19 cellular contexts compared by ENCODE assay signal in the genomic region with DNA sequence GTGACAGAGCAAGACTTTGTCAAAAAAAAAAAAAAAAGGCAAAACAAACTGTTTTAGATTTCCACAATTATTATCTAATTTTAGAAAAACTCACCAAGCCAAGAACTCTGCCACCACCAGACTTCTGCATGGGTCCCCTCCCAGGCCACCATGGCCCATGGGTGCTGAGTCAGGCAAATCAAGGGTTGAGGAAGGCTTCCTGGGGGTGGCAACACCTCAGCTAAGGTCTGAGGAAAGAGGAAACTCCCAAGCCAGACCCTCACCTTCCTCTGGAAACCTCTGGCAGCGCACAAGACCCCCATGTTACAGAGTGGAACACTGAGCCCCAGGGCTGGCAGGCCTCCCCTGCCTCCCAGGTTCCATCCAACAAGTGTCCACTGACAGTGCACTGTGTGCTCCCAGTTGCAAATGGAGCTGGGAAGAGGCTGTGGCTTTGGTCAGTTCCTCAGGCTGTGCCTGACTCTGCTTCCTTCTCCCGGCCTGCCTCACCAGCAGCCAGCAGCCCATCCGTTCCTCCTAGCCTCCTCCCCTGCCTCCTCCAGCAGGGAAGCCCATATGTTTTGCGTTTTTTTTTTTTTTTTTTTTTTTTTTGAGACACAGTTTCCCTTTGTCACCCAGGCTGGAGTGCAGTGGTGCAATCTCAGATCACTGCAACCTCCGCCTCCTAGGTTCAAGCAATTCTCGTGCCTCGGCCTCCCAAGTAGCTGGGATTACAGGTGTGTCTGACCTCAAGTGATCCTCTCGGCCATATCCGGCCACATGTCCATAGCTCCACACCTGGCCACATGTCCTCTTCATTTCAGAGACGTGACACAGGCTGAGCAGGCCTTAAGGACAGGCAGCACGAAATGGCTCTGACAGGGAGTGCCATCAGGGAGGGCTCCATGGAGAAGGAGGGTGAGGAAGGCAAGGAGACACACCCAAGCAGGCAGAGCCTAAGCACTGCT. TPM values are rescaled to one million over a fixed set of nuclear protein-coding genes. Genes with fewer than 3 reads are reported as not detected.
A peak's percentile ranks its signal among the peaks of the same experiment; 100 is the strongest.
DNase-seq lines count a peak whose midpoint lies in the region; ATAC-seq, FAIRE-seq and TF ChIP-seq lines count a peak whose summit lies in the region.
"Had no signal": no experiment of that assay in that cellular context is flagged by ENCODE, and none has a peak within 500 bp of the region (broad histone marks: within the 10 kb centered on the region; RNA-seq: fewer than 3 reads in every experiment).

No MANE protein-coding gene starts in this region.

- no peak for ATAC-seq in HepG2
- ATAC-seq in right lobe of liver, result no peak
- no peak for ATAC-seq in T-cell (replicated peaks in 1 of 4)
- no peak for ATAC-seq in naive B cell (ENCODE audit: low read depth in 2 of 2)
- ATAC-seq in GM21576 (IDR thresholded peaks at IDR 0.05; ENCODE audit: unreplicated experiment), result no peak
- ATAC-seq in activated CD4-positive, CD25-positive, alpha-beta regulatory T cell treated with anti-CD3 and anti-CD28 coated beads, Interleukin-2, amount 50 U/mL, for 24 hours, result no peak
- ATAC-seq: activated T-cell treated with anti-CD3 and anti-CD28 coated beads, Interleukin-2, amount 50 U/mL, for 4 hours; esophagus mucosa; left lobe of liver; mucosa of descending colon; PC-3 had no signal

- H3K27ac Mint-ChIP-seq in T-cell, result peak overlapping the region; percentile 74 to 93
- peak overlapping the region in 5 of 6 donors; percentile 27 to 92 (median 70) for H3K27ac Mint-ChIP-seq in naive B cell
- H3K27ac Mint-ChIP-seq: HFFc6 had no signal

- intact Hi-C loops in HepG2 (cut with micrococcal nuclease; ENCODE audit: unreplicated experiment), result loop anchor here (5.0 kb wide), 1 partner anchor 53 kb away; no protein-coding TSS in a partner anchor
- intact Hi-C loops in right lobe of liver (cut with DNase I), result no loop called here

- peaks cover 10 to 33% of the 10 kb centered on the region in 2 experiments; a peak in 3 of 5 replicates for H3K27me3 ChIP-seq in HepG2 (ENCODE audit: control insufficient read depth in 1 of 2, insufficient read depth in 2 of 2, low read length in 2 of 2)
- no peaks in the 10 kb centered on the region for H3K27me3 ChIP-seq in right lobe of liver
- H3K27me3 ChIP-seq: ovary had no signal

- no peak overlapping the region for H3K4me2 ChIP-seq in HepG2 (ENCODE audit: low read depth, low read length)
- H3K4me2 ChIP-seq: SK-N-SH had no signal

- no peak for FAIRE-seq in HepG2 (lab: Jason Lieb, UNC)
- FAIRE-seq: GM12892 had no signal

- TF ChIP-seq EP300 in HepG2 (IDR thresholded peaks at IDR 0.05; ENCODE audit: low read depth in 2 of 2, low read length in 2 of 2) (no peak), HepG2 (CRISPR knock-in tag; IDR thresholded peaks at IDR 0.05; ENCODE audit: borderline replicate concordance) (no peak)

- no TSS peak for BruUV-seq in HepG2 (replicated peaks; lab: Mats Ljungman, UMichigan)

- WGBS in HepG2 (ENCODE audit: low lambda C conversion rate), result 11% methylated on average over 10 of the region's 11 CpGs
- 96% methylated on average over 6 of the region's 11 CpGs for WGBS in right lobe of liver (ENCODE audit: insufficient coverage, low coverage, low lambda C conversion rate, missing lambda C conversion rate)

- TF ChIP-seq POLR2A in HepG2 (IDR thresholded peaks at IDR 0.05; ENCODE audit: insufficient read depth in 1 of 2, low read depth in 2 of 2, low read length in 2 of 2), result no peak
- no peak for TF ChIP-seq POLR2A in right lobe of liver (IDR thresholded peaks at IDR 0.05)

- TF ChIP-seq CTCF in HepG2 (CRISPR knock-in tag; IDR thresholded peaks at IDR 0.05) (no peak), right lobe of liver (IDR thresholded peaks at IDR 0.05) (no peak)

- H3K4me1 ChIP-seq in HepG2 (ENCODE audit: insufficient read depth, low read length) (peaks cover 66% of the 10 kb centered on the region), right lobe of liver (peaks cover 0 to 25% (median 5%) of the 10 kb centered on the region in 4 donors)

- in situ Hi-C loops in HepG2 (cut with HindIII; ENCODE audit: extremely low pct_ligation_motif_present, low pct_unique_long_range_greater_than_20kb), result no loop called here

- H3K36me3 ChIP-seq in HepG2 (replicated peaks in 1 of 2; ENCODE audit: control insufficient read depth in 1 of 2, insufficient read depth in 2 of 2, low read length in 2 of 2) (no peaks in the 10 kb centered on the region), right lobe of liver (no peaks in the 10 kb centered on the region)
- H3K36me3 ChIP-seq: ovary had no signal

- TF ChIP-seq RAD21 in HepG2 (CRISPR knock-in tag; IDR thresholded peaks at IDR 0.05), result no peak

- H3K9me3 Mint-ChIP-seq in T-cell (no peaks in the 10 kb centered on the region), naive B cell (no peaks in the 10 kb centered on the region)
- H3K9me3 Mint-ChIP-seq: activated T-cell treated with anti-CD3 and anti-CD28 coated beads, Interleukin-2, amount 50 U/mL, for 4 hours; HFFc6 had no signal

- H3K4me1 Mint-ChIP-seq in T-cell (peaks cover 49 to 60% (median 53%) of the 10 kb centered on the region in 3 donors), naive B cell (peaks cover 20 to 38% (median 34%) of the 10 kb centered on the region in 3 donors)

- no peak overlapping the region for H3K9ac ChIP-seq in HepG2 (ENCODE audit: insufficient read depth, low read depth, low read length)
- H3K9ac ChIP-seq: SK-N-SH had no signal

- no peaks in the 10 kb centered on the region for H3K9me3 ChIP-seq in HepG2 (ENCODE audit: low read length)
- no peaks in the 10 kb centered on the region for H3K9me3 ChIP-seq in right lobe of liver
- H3K9me3 ChIP-seq: mucosa of descending colon, ovary, SK-N-SH had no signal

- H3K27me3 Mint-ChIP-seq in T-cell, result no peaks in the 10 kb centered on the region
- H3K27me3 Mint-ChIP-seq in naive B cell, result no peaks in the 10 kb centered on the region

- no peak overlapping the region for H2AFZ ChIP-seq in HepG2 (ENCODE audit: low read length)

- H3K36me3 Mint-ChIP-seq in T-cell (no peaks in the 10 kb centered on the region), naive B cell (no peaks in the 10 kb centered on the region)

- no peak overlapping the region for H3K27ac ChIP-seq in HepG2 (ENCODE audit: extremely low read length, insufficient read depth, low read length)
- no peak overlapping the region for H3K27ac ChIP-seq in right lobe of liver

- H3K4me3 Mint-ChIP-seq in T-cell (no peak overlapping the region), naive B cell (no peak overlapping the region)
- H3K4me3 Mint-ChIP-seq: activated T-cell treated with anti-CD3 and anti-CD28 coated beads, Interleukin-2, amount 50 U/mL, for 4 hours; HFFc6 had no signal

- POLR2A ChIA-PET in HepG2 (lab: Yijun Ruan, JAX) (no interaction called here), T-cell (lab: Charles Lee) (no interaction called here)

- CTCF ChIA-PET in HepG2 (lab: Yijun Ruan, JAX; ENCODE audit: low intra/inter-chr PET ratio, low total read pairs) (no interaction called here), T-cell (lab: Charles Lee) (interaction anchor here (0.6 to 1.3 kb wide), 4 partner anchors 10 to 148 kb away, joined by 3 read pairs; no protein-coding TSS in a partner anchor)

- no peaks in the 10 kb centered on the region for H3K79me2 ChIP-seq in HepG2 (ENCODE audit: insufficient read depth, low read length)

- H3K4me3 ChIP-seq in HepG2 (replicated peaks in 1 of 3; ENCODE audit: insufficient read depth in 1 of 3, low read depth in 2 of 3, low read length in 3 of 3) (no peak overlapping the region), right lobe of liver (no peak overlapping the region)
- H3K4me3 ChIP-seq: mucosa of descending colon, ovary had no signal

- DNase-seq in HepG2 (ENCODE audit: low spot score) (no peak), right lobe of liver (no peak), T-cell (no peak), naive B cell (no peak), NCI-H446 (lab: John Stamatoyannopoulos, UW) (no peak), kidney tubule cell (ENCODE audit: low spot score) (no peak)
- DNase-seq: activated T-cell treated with anti-CD3 and anti-CD28 coated beads, Interleukin-2, amount 50 U/mL, for 4 hours; DMS153; HFFc6; PC-3; SK-N-SH had no signal

- H4K20me1 ChIP-seq in HepG2 (ENCODE audit: insufficient read depth, low read length), result no peaks in the 10 kb centered on the region

RNA-seq across cellular contexts. Expression of a gene that starts 3.5 kb away (rescaled TPM):
- total RNA-seq in HepG2 (2016; rRNA removed; fragmentation: Illumina TruSeq; extraction: Trizol), result 6.0 and 7.0 TPM in 2 replicates
- total RNA-seq in HepG2 (2016; cell fraction: cytosol; rRNA removed; fragmentation: Illumina TruSeq; extraction: Trizol; ENCODE audit: low read depth), result 10.2 and 12.4 TPM in 2 replicates
- 6.3 and 8.8 TPM in 2 replicates for total RNA-seq in HepG2 (2016; cell fraction: insoluble cytoplasmic fraction; rRNA removed; fragmentation: Illumina TruSeq; extraction: Trizol)
- total RNA-seq in HepG2 (2016; cell fraction: membrane; rRNA removed; fragmentation: Illumina TruSeq; extraction: Trizol), result 10.0 and 14.6 TPM in 2 replicates
- 4.9 and 5.2 TPM in 2 replicates for total RNA-seq in HepG2 (2016; cell fraction: nucleus; rRNA removed; fragmentation: Illumina TruSeq; extraction: Trizol)
- polyA plus RNA-seq in HepG2 (2011; rRNA removed), result 9.1 and 11.7 TPM in 2 replicates
- 6.2 and 9.7 TPM in 2 replicates for polyA plus RNA-seq in HepG2 (2011; cell fraction: cytosol; rRNA removed)
- 4.6 and 5.9 TPM in 2 replicates for polyA plus RNA-seq in HepG2 (2011; cell fraction: nucleus; rRNA removed)
- 4.2 and 5.4 TPM in 2 replicates for polyA plus RNA-seq in HepG2 (2012)
- 12.5 and 16.5 TPM in 2 replicates for polyA plus RNA-seq in HepG2 (2016; cell fraction: cytosol; fragmentation: Illumina TruSeq; extraction: Trizol; ENCODE audit: low read depth)
- polyA plus RNA-seq in HepG2 (2016; cell fraction: insoluble cytoplasmic fraction; fragmentation: Illumina TruSeq; extraction: Trizol; ENCODE audit: low read depth), result 5.3 and 7.1 TPM in 2 replicates
- polyA plus RNA-seq in HepG2 (2016; cell fraction: membrane; fragmentation: Illumina TruSeq; extraction: Trizol; ENCODE audit: low read depth), result 12.6 and 14.6 TPM in 2 replicates
- polyA plus RNA-seq in HepG2 (2016; cell fraction: nucleus; fragmentation: Illumina TruSeq; extraction: Trizol; ENCODE audit: insufficient read depth, low read depth), result 9.7 and 10.7 TPM in 2 replicates
- 7.9 TPM in 1 of 2 replicates, not detected in the other for polyA minus RNA-seq in HepG2 (2011; rRNA and poly(A)+ RNA removed; ENCODE audit: low replicate concordance)
- 1.8 and 2.8 TPM in 2 replicates for polyA minus RNA-seq in HepG2 (2011; cell fraction: cytosol; rRNA and poly(A)+ RNA removed)
- 0.90 and 0.99 TPM in 2 replicates for polyA minus RNA-seq in HepG2 (2011; cell fraction: nucleus; rRNA and poly(A)+ RNA removed)
- 10 to 100 TPM in 4 of 6 experiments, 1 to 10 TPM in 2; 6.5 to 51.5 (median 31.2) TPM for total RNA-seq in right lobe of liver
- total RNA-seq in T-cell, result 10 to 100 TPM; 39.6 to 79.2 (median 71.2) TPM
- polyA plus RNA-seq in naive B cell (ENCODE audit: low read depth in 6 of 6), result 10 to 100 TPM; 35.3 to 70.1 (median 52.5) TPM
- total RNA-seq: LHCN-M2 had no signal

RNA-seq across cellular contexts. Expression of a gene that starts 41.0 kb away (rescaled TPM):
- total RNA-seq in HepG2 (2016; rRNA removed; fragmentation: Illumina TruSeq; extraction: Trizol) (15.2 and 18.4 TPM in 2 replicates), right lobe of liver (10 to 100 TPM in 3 of 6 experiments, 1 to 10 TPM in 3; 6.3 to 31.7 (median 12.1) TPM), T-cell (10 to 100 TPM; 39.7 to 98.5 (median 72.8) TPM)
- 15.8 and 20.2 TPM in 2 replicates for total RNA-seq in HepG2 (2016; cell fraction: cytosol; rRNA removed; fragmentation: Illumina TruSeq; extraction: Trizol; ENCODE audit: low read depth)
- total RNA-seq in HepG2 (2016; cell fraction: insoluble cytoplasmic fraction; rRNA removed; fragmentation: Illumina TruSeq; extraction: Trizol), result 18.6 and 20.5 TPM in 2 replicates
- total RNA-seq in HepG2 (2016; cell fraction: membrane; rRNA removed; fragmentation: Illumina TruSeq; extraction: Trizol), result 17.3 and 29.5 TPM in 2 replicates
- 8.3 and 12.2 TPM in 2 replicates for total RNA-seq in HepG2 (2016; cell fraction: nucleus; rRNA removed; fragmentation: Illumina TruSeq; extraction: Trizol)
- polyA plus RNA-seq in HepG2 (2011; rRNA removed) (47.2 and 62.0 TPM in 2 replicates), naive B cell (ENCODE audit: low read depth in 6 of 6) (10 to 100 TPM; 18.4 to 37.3 (median 27.4) TPM)
- 33.8 and 73.1 TPM in 2 replicates for polyA plus RNA-seq in HepG2 (2011; cell fraction: cytosol; rRNA removed)
- 101 and 106 TPM in 2 replicates for polyA plus RNA-seq in HepG2 (2011; cell fraction: nucleus; rRNA removed)
- 14.6 TPM in 2 replicates for polyA plus RNA-seq in HepG2 (2012)
- 16.0 and 27.0 TPM in 2 replicates for polyA plus RNA-seq in HepG2 (2016; cell fraction: cytosol; fragmentation: Illumina TruSeq; extraction: Trizol; ENCODE audit: low read depth)
- 14.7 and 18.5 TPM in 2 replicates for polyA plus RNA-seq in HepG2 (2016; cell fraction: insoluble cytoplasmic fraction; fragmentation: Illumina TruSeq; extraction: Trizol; ENCODE audit: low read depth)
- polyA plus RNA-seq in HepG2 (2016; cell fraction: membrane; fragmentation: Illumina TruSeq; extraction: Trizol; ENCODE audit: low read depth), result 13.4 and 18.5 TPM in 2 replicates
- 25.1 and 25.9 TPM in 2 replicates for polyA plus RNA-seq in HepG2 (2016; cell fraction: nucleus; fragmentation: Illumina TruSeq; extraction: Trizol; ENCODE audit: insufficient read depth, low read depth)
- 11.5 and 28.1 TPM in 2 replicates for polyA minus RNA-seq in HepG2 (2011; rRNA and poly(A)+ RNA removed; ENCODE audit: low replicate concordance)
- 14.0 and 17.6 TPM in 2 replicates for polyA minus RNA-seq in HepG2 (2011; cell fraction: cytosol; rRNA and poly(A)+ RNA removed)
- 11.3 and 12.8 TPM in 2 replicates for polyA minus RNA-seq in HepG2 (2011; cell fraction: nucleus; rRNA and poly(A)+ RNA removed)
